In the genomic region with DNA sequence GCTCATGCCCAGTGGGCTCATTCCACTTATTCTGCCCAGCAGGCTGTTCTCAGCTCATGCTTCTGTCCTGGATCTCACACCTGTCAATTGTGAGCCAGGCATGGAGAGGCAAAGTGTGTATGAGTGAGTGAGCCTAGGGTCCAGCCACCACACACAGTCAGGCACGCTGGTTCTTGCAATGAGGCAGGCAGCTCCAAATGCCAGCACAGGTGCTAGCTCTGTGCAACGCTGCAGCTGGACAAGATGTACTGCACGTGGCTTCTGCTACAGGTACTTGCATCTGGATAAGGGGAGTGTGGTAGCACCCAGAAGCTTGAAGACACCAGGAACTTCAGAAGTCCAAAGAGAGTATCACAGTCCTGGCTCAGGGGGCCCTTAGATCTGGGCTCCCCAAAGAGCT, we compare ENCODE assay signal across 33 cellular contexts.
"Had no signal": no experiment of that assay in that cellular context is flagged by ENCODE, and none has a peak within 500 bp of the region (broad histone marks: within the 10 kb centered on the region; RNA-seq: fewer than 3 reads in every experiment).

No MANE protein-coding gene starts in this region.

- H3K27me3 ChIP-seq: adrenal gland, ascending aorta, body of pancreas, brain microvascular endothelial cell, breast epithelium, cardiac muscle cell had no signal

- H3K36me3 ChIP-seq: adrenal gland, ascending aorta, brain microvascular endothelial cell, breast epithelium, cardiac muscle cell had no signal

- H3K4me3 ChIP-seq: adrenal gland, ascending aorta, body of pancreas, breast epithelium, cardiac muscle cell had no signal

- H3K4me1 ChIP-seq: adrenal gland, ascending aorta, body of pancreas, breast epithelium had no signal

- H3K9me3 ChIP-seq: adrenal gland, ascending aorta had no signal

- ATAC-seq: activated naive CD4-positive, alpha-beta T cell treated with anti-CD3 and anti-CD28 coated beads, Interleukin-2, amount 50 U/mL, for 72 hours; activated naive CD8-positive, alpha-beta T cell treated with anti-CD3 and anti-CD28 coated beads, Interleukin-2, amount 50 U/mL, for 24 hours; activated T-cell treated with anti-CD3 and anti-CD28 coated beads, Interleukin-2, amount 50 U/mL, for 4 hours; activated T-cell treated with anti-CD3 and anti-CD28 coated beads, Interleukin-2, amount 50 U/mL, for 72 hours; activated T-helper 17 cell treated with anti-CD3 and anti-CD28 coated beads, Interleukin-2, amount 50 U/mL, for 72 hours; body of pancreas had no signal

- FAIRE-seq: astrocyte, bronchial epithelial cell had no signal

- H3K27ac ChIP-seq: adrenal gland, ascending aorta, body of pancreas, brain microvascular endothelial cell, breast epithelium, cardiac muscle cell had no signal

- DNase-seq: activated gamma-delta T cell; activated gamma-delta T cell treated with Interleukin-2 at 50 U/mL for 16 hours; activated naive CD4-positive, alpha-beta T cell; activated naive CD4-positive, alpha-beta T cell treated with anti-CD3 and anti-CD28 coated beads for 36 hours; activated naive CD4-positive, alpha-beta T cell treated with anti-CD3 and anti-CD28 coated beads, Interleukin-2, amount 10 ng/mL, durations not matched to agents 7 days and 5 days; activated naive CD4-positive, alpha-beta T cell treated with anti-CD3 and anti-CD28 coated beads, Interleukin-2, amount 50 U/mL, for 16 hours; activated naive CD4-positive, alpha-beta T cell treated with Interleukin-2 at 50 U/mL for 16 hours; activated naive CD8-positive, alpha-beta T cell treated with anti-CD3 and anti-CD28 coated beads for 36 hours; activated naive CD8-positive, alpha-beta T cell treated with anti-CD3 and anti-CD28 coated beads, Interleukin-2, amount 10 ng/mL, durations not matched to agents 7 days and 5 days; activated naive CD8-positive, alpha-beta T cell treated with anti-CD3 and anti-CD28 coated beads, Interleukin-2, amount 50 U/mL, for 24 hours; activated T-cell treated with anti-CD3 and anti-CD28 coated beads for 4 hours; activated T-cell treated with anti-CD3 and anti-CD28 coated beads, Interleukin-2, amount 50 U/mL, for 1 hour; activated T-cell treated with anti-CD3 and anti-CD28 coated beads, Interleukin-2, amount 50 U/mL, for 24 hours; activated T-cell treated with anti-CD3 and anti-CD28 coated beads, Interleukin-2, amount 50 U/mL, for 4 hours; activated T-cell treated with anti-CD3 and anti-CD28 coated beads, Interleukin-2, amount 50 U/mL, for 48 hours; activated T-cell treated with anti-CD3 and anti-CD28 coated beads, Interleukin-2, amount 50 U/mL, for 72 hours; adrenal gland; amniotic stem cell; amygdala; anterior cingulate cortex; aorta; body of pancreas; brain microvascular endothelial cell; caudate nucleus; central memory CD4-positive, alpha-beta T cell; cerebellar nuclear complex had no signal
